17 cellular contexts compared by ENCODE assay signal in genomic region chr21:33237446-33237845, GRCh38. TPM values are rescaled to one million over a fixed set of nuclear protein-coding genes. Genes with fewer than 3 reads are reported as not detected.
DNase-seq lines count a peak whose midpoint lies in the region; ATAC-seq and TF ChIP-seq lines count a peak whose summit lies in the region.
"Had no signal": no experiment of that assay in that cellular context is flagged by ENCODE, and none has a peak within 500 bp of the region (broad histone marks: within the 10 kb centered on the region; RNA-seq: fewer than 3 reads in every experiment).

No MANE protein-coding gene starts in this region.

- H2AFZ ChIP-seq in DND-41 (ENCODE audit: low read depth, low read length), result no peak overlapping the region
- H2AFZ ChIP-seq in SU-DHL-6 (ENCODE audit: low read depth, low read length, severe bottlenecking), result no peak overlapping the region

- peak overlapping the region; percentile 31 for H3K4me3 Mint-ChIP-seq in endothelial cell (ENCODE audit: unreplicated experiment)
- H3K4me3 Mint-ChIP-seq: nephron progenitor cell had no signal

- no peak overlapping the region for H3K27ac Mint-ChIP-seq in endothelial cell (ENCODE audit: unreplicated experiment)
- H3K27ac Mint-ChIP-seq: nephron progenitor cell had no signal

- intact Hi-C loops in aorta (cut with DNase I), result no loop called here

- TF ChIP-seq CTCF in DND-41 (IDR thresholded peaks at IDR 0.05; ENCODE audit: borderline replicate concordance, extremely low read depth, low read length, poor library complexity, severe bottlenecking) (no peak), SU-DHL-6 (IDR thresholded peaks at IDR 0.05; ENCODE audit: insufficient read depth, low read length, poor library complexity, severe bottlenecking) (no peak), endothelial cell (IDR thresholded peaks at IDR 0.05; ENCODE audit: unreplicated experiment) (no peak)

- H3K79me2 ChIP-seq in DND-41 (ENCODE audit: insufficient read depth, low read length) (peaks cover 97% of the 10 kb centered on the region), SU-DHL-6 (ENCODE audit: insufficient read depth, low read length) (peaks cover 96% of the 10 kb centered on the region)

- H3K36me3 ChIP-seq in BLaER1 treated with 17β-estradiol and CSF1 and Interleukin-3, amounts not matched to agents 10 nM and 100 nM, result peaks cover 19 to 92% (median 73%) of the 10 kb centered on the region in 11 experiments
- peaks cover 35% of the 10 kb centered on the region for H3K36me3 ChIP-seq in DND-41 (ENCODE audit: insufficient read depth, low read length)
- H3K36me3 ChIP-seq in SU-DHL-6 (ENCODE audit: low read length), result peaks cover 14% of the 10 kb centered on the region; the same call in 1 of the 2 replicates
- peaks cover 0 to 2% of the 10 kb centered on the region in 2 donors for H3K36me3 ChIP-seq in aorta (ENCODE audit: control insufficient read depth in 1 of 2, insufficient read depth in 2 of 2, low read length in 1 of 2)

- H3K4me3 ChIP-seq in BLaER1 treated with 17β-estradiol and CSF1 and Interleukin-3, amounts not matched to agents 10 nM and 100 nM, result no peak overlapping the region
- H3K4me3 ChIP-seq in DND-41 (ENCODE audit: low read depth in 1 of 2, low read length in 2 of 2), result no peak overlapping the region
- no peak overlapping the region for H3K4me3 ChIP-seq in SU-DHL-6 (ENCODE audit: insufficient read depth, low read length, poor library complexity, severe bottlenecking)
- H3K4me3 ChIP-seq in aorta (ENCODE audit: low read length in 2 of 2), result no peak overlapping the region

- H3K4me1 ChIP-seq in BLaER1 treated with 17β-estradiol and CSF1 and Interleukin-3, amounts not matched to agents 10 nM and 100 nM, result peaks cover 30 to 100% (median 87%) of the 10 kb centered on the region in 10 experiments
- H3K4me1 ChIP-seq in DND-41 (ENCODE audit: insufficient read depth, low read length) (peaks cover 85% of the 10 kb centered on the region), aorta (ENCODE audit: control insufficient read depth in 1 of 2, insufficient read depth in 2 of 2, low read length in 2 of 2) (peaks cover 0 to 1% of the 10 kb centered on the region in 2 donors)

- peaks cover 0 to 11% (median 5%) of the 10 kb centered on the region in 11 experiments; a peak in 7 of 22 replicates for H3K9me3 ChIP-seq in BLaER1 treated with 17β-estradiol and CSF1 and Interleukin-3, amounts not matched to agents 10 nM and 100 nM (replicated peaks in 1 of 11)
- no peaks in the 10 kb centered on the region for H3K9me3 ChIP-seq in DND-41 (ENCODE audit: insufficient read depth, low read length, severe bottlenecking)
- H3K9me3 ChIP-seq in SU-DHL-6 (ENCODE audit: insufficient read depth, low read length), result no peaks in the 10 kb centered on the region
- H3K9me3 ChIP-seq in aorta (ENCODE audit: control insufficient read depth, low read length), result peaks cover 1% of the 10 kb centered on the region

- H3K9ac ChIP-seq in BLaER1 treated with 17β-estradiol and CSF1 and Interleukin-3, amounts not matched to agents 10 nM and 100 nM, result peak overlapping the region in 4 of 11 experiments; percentile 58 to 72 (median 69); a peak in 5 of 22 replicates
- H3K9ac ChIP-seq in DND-41 (ENCODE audit: low read depth, low read length), result no peak overlapping the region
- H3K9ac ChIP-seq in SU-DHL-6 (ENCODE audit: low read length), result peak overlapping the region; percentile 57

- H3K4me2 ChIP-seq in BLaER1 treated with 17β-estradiol and CSF1 and Interleukin-3, amounts not matched to agents 10 nM and 100 nM, result peak overlapping the region in 10 of 11 experiments; percentile 11 to 100 (median 66); a peak in 16 of 22 replicates
- H3K4me2 ChIP-seq in DND-41 (ENCODE audit: insufficient read depth, low read length), result no peak overlapping the region
- H3K4me2 ChIP-seq in SU-DHL-6 (ENCODE audit: low read depth, low read length, poor library complexity, severe bottlenecking), result peak overlapping the region; percentile 77

- H3K36me3 Mint-ChIP-seq in endothelial cell (ENCODE audit: low read depth, unreplicated experiment), result peaks cover 42% of the 10 kb centered on the region

- H4K20me1 ChIP-seq in BLaER1 treated with 17β-estradiol and CSF1 and Interleukin-3, amounts not matched to agents 10 nM and 100 nM, result peaks cover 0 to 90% (median 40%) of the 10 kb centered on the region in 11 experiments; a peak in 15 of 22 replicates
- H4K20me1 ChIP-seq in DND-41 (ENCODE audit: insufficient read depth, low read length) (peaks cover 31% of the 10 kb centered on the region; the same call in 1 of the 2 replicates), SU-DHL-6 (ENCODE audit: low read depth, low read length) (no peaks in the 10 kb centered on the region)

- peaks cover 5% of the 10 kb centered on the region for H3K27me3 Mint-ChIP-seq in endothelial cell (ENCODE audit: unreplicated experiment)

- no peak for DNase-seq in DND-41
- DNase-seq in endothelial cell (ENCODE audit: low spot score), result no peak
- DNase-seq in NCI-H146 (lab: John Stamatoyannopoulos, UW), result no peak
- no peak for DNase-seq in NCI-H1048 (lab: John Stamatoyannopoulos, UW)
- DNase-seq in aorta, result no peak
- DNase-seq: activated CD4-positive, alpha-beta T cell treated with anti-CD3 and anti-CD28 coated beads for 48 hours; GDM1; hypothalamus; nephron progenitor cell; PC-3; SW 1271 had no signal

- peaks cover 28% of the 10 kb centered on the region for H3F3A ChIP-seq in SU-DHL-6 (ENCODE audit: insufficient read depth)

- peaks cover 21% of the 10 kb centered on the region for H3K4me1 Mint-ChIP-seq in endothelial cell (ENCODE audit: unreplicated experiment)
- H3K4me1 Mint-ChIP-seq: nephron progenitor cell had no signal

- no peak for ATAC-seq in DND-41 (ENCODE audit: insufficient read depth, low read depth)
- no peak for ATAC-seq in HG03135 (IDR thresholded peaks at IDR 0.05; ENCODE audit: unreplicated experiment)
- ATAC-seq in aorta (ENCODE audit: low FRiP score), result no peak
- ATAC-seq: left lobe of liver, PC-3, sciatic nerve had no signal

- WGBS in aorta, 2 donors, result 94 to 95% methylated on average over 4 of the region's 4 CpGs

- H3K27me3 ChIP-seq in BLaER1 treated with 17β-estradiol and CSF1 and Interleukin-3, amounts not matched to agents 10 nM and 100 nM, result no peaks in the 10 kb centered on the region
- H3K27me3 ChIP-seq in DND-41 (ENCODE audit: insufficient read depth, low read length, poor library complexity) (no peaks in the 10 kb centered on the region), SU-DHL-6 (ENCODE audit: low read length) (no peaks in the 10 kb centered on the region), aorta (ENCODE audit: control insufficient read depth in 1 of 2, insufficient read depth in 2 of 2, low read length in 1 of 2) (no peaks in the 10 kb centered on the region)

- no peaks in the 10 kb centered on the region for H3K9me2 ChIP-seq in SU-DHL-6 (replicated peaks; ENCODE audit: insufficient read depth, low read length)

- no peaks in the 10 kb centered on the region for H3K9me3 Mint-ChIP-seq in endothelial cell (ENCODE audit: unreplicated experiment)

- peak overlapping the region in 7 of 11 experiments; percentile 29 to 79 (median 70); a peak in 14 of 22 replicates for H3K27ac ChIP-seq in BLaER1 treated with 17β-estradiol and CSF1 and Interleukin-3, amounts not matched to agents 10 nM and 100 nM
- H3K27ac ChIP-seq in DND-41 (ENCODE audit: low read length) (0 out of 2 replicates have a peak overlapping the region, but pooled peaks have one; percentile 32), SU-DHL-6 (ENCODE audit: low read depth, low read length) (peak overlapping the region; percentile 95), aorta (ENCODE audit: low read depth in 1 of 2, low read length in 2 of 2) (no peak overlapping the region)
- H3K27ac ChIP-seq: C4-2B had no signal

RNA-seq across cellular contexts. Expression of gene IFNAR2, which starts 7.7 kb away (rescaled TPM):
- total RNA-seq in endothelial cell (ENCODE audit: unreplicated experiment) (21.3 TPM), aorta (10 to 100 TPM; 33.0 to 45.1 TPM)
- 10 to 100 TPM; 16.8 to 23.1 TPM for polyA plus RNA-seq in aorta

RNA-seq across cellular contexts. Expression of gene IL10RB, which starts 28.7 kb away (rescaled TPM):
- total RNA-seq in endothelial cell (ENCODE audit: unreplicated experiment) (13.0 TPM), aorta (10 to 100 TPM; 19.4 to 28.4 TPM)
- 10 to 100 TPM; 11.6 to 16.2 TPM for polyA plus RNA-seq in aorta

Comparison
In these comparisons a context has a peak if more than half of its experiments do, and no peak if none do; other contexts are left out.
1. H3K27ac ChIP-seq: peak in BLaER1 treated with 17β-estradiol and CSF1 and Interleukin-3, amounts not matched to agents 10 nM and 100 nM (7 of 11), DND-41 (single experiment) and SU-DHL-6 (single experiment); none in aorta (0 of 2).